In the genomic region with DNA sequence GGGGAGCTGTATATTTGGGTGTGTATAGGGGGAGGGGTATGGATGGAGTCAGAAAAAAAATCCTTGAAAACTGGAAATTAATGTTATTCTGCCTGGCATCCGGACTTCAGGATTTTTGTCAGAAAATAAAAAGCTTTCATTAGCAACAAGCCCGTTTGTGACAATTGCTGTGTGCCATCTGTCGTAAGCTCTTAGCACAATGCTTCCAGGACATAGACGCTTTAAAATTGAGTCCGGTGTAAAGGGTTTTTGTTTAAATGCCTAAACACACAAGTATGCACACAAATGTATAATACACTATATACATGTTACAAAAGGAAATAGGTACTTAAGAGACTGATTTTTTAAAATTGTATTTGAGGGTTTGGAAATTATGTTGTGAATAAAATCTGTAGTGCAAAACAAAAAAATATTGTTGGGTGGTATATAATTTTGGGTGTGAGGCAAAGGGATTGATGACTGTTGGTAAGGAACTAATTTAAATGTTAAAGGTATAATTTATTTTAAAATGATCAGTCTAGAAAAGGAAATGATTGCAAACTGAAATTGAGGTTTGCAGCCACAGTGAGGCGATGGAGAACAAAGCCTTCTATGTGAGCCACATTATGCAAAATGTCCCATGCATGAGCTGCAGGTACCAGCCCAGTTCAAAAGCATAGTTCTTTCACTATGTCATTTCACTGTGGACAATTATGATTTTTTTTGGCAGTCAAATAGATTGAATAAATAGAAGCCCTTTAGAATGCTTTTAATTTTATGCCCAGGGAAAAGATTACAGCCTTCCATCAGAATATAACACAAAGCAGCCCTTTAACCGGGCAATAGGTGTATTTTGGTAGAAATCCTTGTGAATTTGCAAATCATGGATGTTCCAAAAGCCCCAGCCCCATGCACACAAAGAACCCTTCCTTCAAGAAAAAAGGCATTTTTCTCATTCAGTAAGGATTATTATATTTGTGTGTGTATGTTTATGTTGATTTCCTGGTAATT, we compare ENCODE assay signal across 8 cellular contexts. TPM values are rescaled to one million over a fixed set of nuclear protein-coding genes. Genes with fewer than 3 reads are reported as not detected.
DNase-seq lines count a peak whose midpoint lies in the region; ATAC-seq and TF ChIP-seq lines count a peak whose summit lies in the region.

No MANE protein-coding gene starts in this region.

- H3K36me3 ChIP-seq in HEK293 (ENCODE audit: control insufficient read depth in 2 of 2, insufficient read depth in 1 of 2, low read length in 2 of 2) (no peaks in the 10 kb centered on the region), iPS-18a (ENCODE audit: control insufficient read depth, low read depth, low read length) (no peaks in the 10 kb centered on the region), skeletal muscle satellite cell (ENCODE audit: insufficient read depth, low read length) (no peaks in the 10 kb centered on the region)

- H3K27me3 Mint-ChIP-seq in activated CD4-positive, alpha-beta T cell treated with anti-CD3 and anti-CD28 coated beads for 36 hours, result peaks cover 32% of the 10 kb centered on the region
- H3K27me3 Mint-ChIP-seq in activated B cell treated with CpG ODN at 0.5 μM for 24 hours, result peaks cover 4% of the 10 kb centered on the region

- TF ChIP-seq CTCF in HEK293 (tag by site-specific recombination; IDR thresholded peaks at IDR 0.05), result peak; percentile 19; the same call in 1 of the 2 replicates
- no peak for TF ChIP-seq CTCF in activated B cell treated with CpG ODN at 0.5 μM for 24 hours (IDR thresholded peaks at IDR 0.05)

- H3K27me3 ChIP-seq in iPS-18a (ENCODE audit: control insufficient read depth, insufficient read depth, low read length), result peaks cover 7% of the 10 kb centered on the region
- no peaks in the 10 kb centered on the region for H3K27me3 ChIP-seq in skeletal muscle satellite cell (ENCODE audit: control insufficient read depth, insufficient read depth, low read length)

- H3K4me2 ChIP-seq in skeletal muscle satellite cell (ENCODE audit: low read length), result peak overlapping the region; percentile 100

- H3K4me1 Mint-ChIP-seq in activated CD4-positive, alpha-beta T cell treated with anti-CD3 and anti-CD28 coated beads for 36 hours, result peaks cover 10% of the 10 kb centered on the region
- H3K4me1 Mint-ChIP-seq in activated B cell treated with CpG ODN at 0.5 μM for 24 hours, result peaks cover 24% of the 10 kb centered on the region

- no peak overlapping the region for H3K27ac Mint-ChIP-seq in activated CD4-positive, alpha-beta T cell treated with anti-CD3 and anti-CD28 coated beads for 36 hours
- no peak overlapping the region for H3K27ac Mint-ChIP-seq in activated B cell treated with CpG ODN at 0.5 μM for 24 hours

- POLR2A ChIA-PET in activated CD4-positive, alpha-beta T cell treated with anti-CD3 and anti-CD28 coated beads for 36 hours (lab: Charles Lee), result no interaction called here
- POLR2A ChIA-PET in HEK293 (lab: Yijun Ruan, JAX), result interaction anchor here (1.2 to 2.0 kb wide), 3 partner anchors 48 to 71 kb away, joined by 3 to 5 read pairs (median 4); no protein-coding TSS in a partner anchor
- POLR2A ChIA-PET in activated B cell treated with CpG ODN at 0.5 μM for 24 hours (lab: Charles Lee), result interaction anchor here (0.6 kb wide), 1 partner anchor 152 kb away, joined by 4 read pairs; no protein-coding TSS in a partner anchor

- ATAC-seq in activated CD4-positive, alpha-beta T cell treated with anti-CD3 and anti-CD28 coated beads for 36 hours, result no peak
- ATAC-seq in activated B cell treated with CpG ODN at 0.5 μM for 24 hours (ENCODE audit: low read depth), result no peak

- H3K36me3 Mint-ChIP-seq in activated CD4-positive, alpha-beta T cell treated with anti-CD3 and anti-CD28 coated beads for 36 hours (ENCODE audit: low read depth), result no peaks in the 10 kb centered on the region
- no peaks in the 10 kb centered on the region for H3K36me3 Mint-ChIP-seq in activated B cell treated with CpG ODN at 0.5 μM for 24 hours (ENCODE audit: low read depth)

- H3K4me3 Mint-ChIP-seq in activated CD4-positive, alpha-beta T cell treated with anti-CD3 and anti-CD28 coated beads for 36 hours, result peak overlapping the region; percentile 67
- peak overlapping the region; percentile 87 for H3K4me3 Mint-ChIP-seq in activated B cell treated with CpG ODN at 0.5 μM for 24 hours

- H3K4me1 ChIP-seq in HEK293 (ENCODE audit: control insufficient read depth, insufficient read depth, low read length), result peaks cover 11% of the 10 kb centered on the region
- H3K4me1 ChIP-seq in iPS-18a (ENCODE audit: control insufficient read depth, low read depth, low read length), result peaks cover 35% of the 10 kb centered on the region
- H3K4me1 ChIP-seq in skeletal muscle satellite cell (ENCODE audit: control insufficient read depth, insufficient read depth, low read length), result peaks cover 15% of the 10 kb centered on the region

- peak; percentile 20 for DNase-seq in activated CD4-positive, alpha-beta T cell treated with anti-CD3 and anti-CD28 coated beads for 36 hours
- DNase-seq in activated CD4-positive, alpha-beta T cell treated with anti-CD3 and anti-CD28 coated beads for 4 hours, result no peak
- DNase-seq in NCI-H2029 treated with DMSO at 0.1 percent for 48 hours (lab: John Stamatoyannopoulos, UW) (peak; percentile 20), activated B cell treated with CpG ODN at 0.5 μM for 24 hours (no peak), GOT3 (lab: John Stamatoyannopoulos, UW) (no peak)

- H3K27ac ChIP-seq in HEK293 (ENCODE audit: extremely low read depth, low read depth, low read length), result 0 out of 2 replicates have a peak overlapping the region, but pooled peaks have one; percentile 60
- H3K27ac ChIP-seq in iPS-18a (ENCODE audit: low read length), result no peak overlapping the region

- H3K9me3 ChIP-seq in HEK293 (ENCODE audit: control insufficient read depth, insufficient read depth, low read depth, low read length) (no peaks in the 10 kb centered on the region), iPS-18a (ENCODE audit: control insufficient read depth, low read depth, low read length) (no peaks in the 10 kb centered on the region), skeletal muscle satellite cell (replicated peaks; ENCODE audit: low read length) (no peaks in the 10 kb centered on the region)

- intact Hi-C loops in activated CD4-positive, alpha-beta T cell treated with anti-CD3 and anti-CD28 coated beads for 36 hours (cut with DNase I, micrococcal nuclease), result loop anchor here (2.0 to 10.0 kb wide), 6 partner anchors 151 to 1161 kb away; a partner anchor contains a TSS
- intact Hi-C loops in activated B cell treated with CpG ODN at 0.5 μM for 24 hours (cut with micrococcal nuclease), result loop anchor here (1.0 to 10.0 kb wide), 8 partner anchors 45 to 1049 kb away; a partner anchor contains a TSS

- no peaks in the 10 kb centered on the region for H3K9me3 Mint-ChIP-seq in activated CD4-positive, alpha-beta T cell treated with anti-CD3 and anti-CD28 coated beads for 36 hours (ENCODE audit: low read depth)
- H3K9me3 Mint-ChIP-seq in activated B cell treated with CpG ODN at 0.5 μM for 24 hours, result no peaks in the 10 kb centered on the region

- peak overlapping the region; percentile 19 for H3K9ac ChIP-seq in iPS-18a (ENCODE audit: low read length)
- H3K9ac ChIP-seq in skeletal muscle satellite cell (ENCODE audit: low read depth, low read length), result peak overlapping the region; percentile 84

- peak overlapping the region; percentile 64 for H3K4me3 ChIP-seq in HEK293 (ENCODE audit: low read depth, low read length)
- peak overlapping the region; percentile 79 for H3K4me3 ChIP-seq in iPS-18a (ENCODE audit: low read length)
- peak overlapping the region; percentile 86 for H3K4me3 ChIP-seq in skeletal muscle satellite cell (ENCODE audit: low read length)

- CTCF ChIA-PET in activated CD4-positive, alpha-beta T cell treated with anti-CD3 and anti-CD28 coated beads for 36 hours (lab: Charles Lee), result interaction anchor here (0.6 to 1.3 kb wide), 7 partner anchors 13 to 559 kb away, joined by 3 to 5 read pairs (median 3); no protein-coding TSS in a partner anchor
- CTCF ChIA-PET in HEK293 (lab: Yijun Ruan, JAX) (interaction anchor here (0.7 to 5.6 kb wide), 27 partner anchors 8 to 818 kb away, joined by 3 to 97 read pairs (median 5); no protein-coding TSS in a partner anchor), activated B cell treated with CpG ODN at 0.5 μM for 24 hours (lab: Charles Lee) (interaction anchor here (0.6 to 4.2 kb wide), 10 partner anchors 8 to 1578 kb away, joined by 3 to 32 read pairs (median 4); no protein-coding TSS in a partner anchor)

TF ChIP-seq in HEK293, 187 proteins besides CTCF, POLR2A, EP300 and RAD21 (continues in another document):
- TF ChIP-seq ZNF416 (tag by site-specific recombination; IDR thresholded peaks at IDR 0.05), result no peak
- no peak for TF ChIP-seq ZFP41 (tag by site-specific recombination; IDR thresholded peaks at IDR 0.05; ENCODE audit: borderline replicate concordance)
- TF ChIP-seq ZNF654 (tag by site-specific recombination; IDR thresholded peaks at IDR 0.05; ENCODE audit: low read depth), result peak; percentile 30
- no peak for TF ChIP-seq ZNF558 (tag by site-specific recombination; IDR thresholded peaks at IDR 0.05)
- no peak for TF ChIP-seq ZNF621 (tag by site-specific recombination; IDR thresholded peaks at IDR 0.05)
- no peak for TF ChIP-seq GLIS1 (tag by site-specific recombination; IDR thresholded peaks at IDR 0.05)
- TF ChIP-seq ZNF16 (tag by site-specific recombination; IDR thresholded peaks at IDR 0.05; ENCODE audit: low read depth), result no peak
- TF ChIP-seq, protein P1, sequence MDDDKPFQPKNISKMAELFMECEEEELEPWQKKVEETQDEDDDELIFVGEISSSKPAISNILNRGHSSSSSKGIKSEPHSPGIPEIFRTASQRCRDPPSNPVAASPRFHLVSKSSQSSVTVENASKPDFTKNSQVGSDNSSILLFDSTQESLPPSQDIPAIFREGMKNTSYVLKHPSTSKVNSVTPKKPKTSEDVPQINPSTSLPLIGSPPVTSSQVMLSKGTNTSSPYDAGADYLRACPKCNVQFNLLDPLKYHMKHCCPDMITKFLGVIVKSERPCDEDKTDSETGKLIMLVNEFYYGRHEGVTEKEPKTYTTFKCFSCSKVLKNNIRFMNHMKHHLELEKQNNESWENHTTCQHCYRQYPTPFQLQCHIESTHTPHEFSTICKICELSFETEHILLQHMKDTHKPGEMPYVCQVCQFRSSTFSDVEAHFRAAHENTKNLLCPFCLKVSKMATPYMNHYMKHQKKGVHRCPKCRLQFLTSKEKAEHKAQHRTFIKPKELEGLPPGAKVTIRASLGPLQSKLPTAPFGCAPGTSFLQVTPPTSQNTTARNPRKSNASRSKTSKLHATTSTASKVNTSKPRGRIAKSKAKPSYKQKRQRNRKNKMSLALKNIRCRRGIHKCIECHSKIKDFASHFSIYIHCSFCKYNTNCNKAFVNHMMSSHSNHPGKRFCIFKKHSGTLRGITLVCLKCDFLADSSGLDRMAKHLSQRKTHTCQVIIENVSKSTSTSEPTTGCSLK (tag by site-specific recombination; IDR thresholded peaks at IDR 0.05), result no peak

RNA-seq across cellular contexts. Expression of a gene that starts 1.5 kb away (rescaled TPM):
- total RNA-seq in activated CD4-positive, alpha-beta T cell treated with anti-CD3 and anti-CD28 coated beads for 36 hours, result under 1 TPM; 0.34 to 0.39 TPM
- 1.4 and 1.9 TPM in 2 replicates for total RNA-seq in activated B cell treated with CpG ODN at 0.5 μM for 24 hours
- 3.7 and 7.9 TPM in 2 replicates for total RNA-seq in skeletal muscle satellite cell (2012; rRNA removed)

Comparison
In these comparisons a context has a peak if more than half of its experiments do, and no peak if none do; other contexts are left out.
1. DNase-seq: peak in activated CD4-positive, alpha-beta T cell treated with anti-CD3 and anti-CD28 coated beads for 36 hours (single experiment) and NCI-H2029 treated with DMSO at 0.1 percent for 48 hours (single experiment); none in activated CD4-positive, alpha-beta T cell treated with anti-CD3 and anti-CD28 coated beads for 4 hours (0 of 2), activated B cell treated with CpG ODN at 0.5 μM for 24 hours (single experiment) and GOT3 (single experiment).
2. Peak in every context shown above with its lines, with median percentiles within 50 percentile points of each other: H3K4me3 ChIP-seq.